12 cellular contexts compared by ENCODE assay signal in the genomic region with DNA sequence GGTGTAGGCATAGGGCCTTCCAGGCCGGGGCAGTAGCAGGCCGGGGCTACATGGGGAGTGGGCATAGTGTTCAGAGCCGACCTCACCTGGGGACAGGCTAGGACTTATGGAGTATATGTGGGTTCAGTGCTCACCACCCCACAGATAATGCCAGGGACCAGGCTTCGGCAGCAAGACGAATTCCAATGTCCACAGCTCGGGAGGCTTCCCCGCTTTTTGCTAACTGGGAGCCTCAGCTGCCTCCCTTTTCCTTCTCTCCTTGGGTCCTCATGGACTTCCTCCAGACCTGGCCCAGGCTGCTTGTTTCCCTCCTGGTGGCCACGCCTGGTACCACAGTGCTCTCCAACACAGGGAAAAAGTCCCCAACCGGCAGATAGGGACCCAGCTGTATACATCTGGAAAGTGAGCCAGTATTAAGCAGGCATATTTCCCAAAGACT. TPM values are rescaled to one million over a fixed set of nuclear protein-coding genes. Genes with fewer than 3 reads are reported as not detected.
DNase-seq lines count a peak whose midpoint lies in the region; ATAC-seq, FAIRE-seq and TF ChIP-seq lines count a peak whose summit lies in the region.
"Had no signal": no experiment of that assay in that cellular context is flagged by ENCODE, and none has a peak within 500 bp of the region (broad histone marks: within the 10 kb centered on the region; RNA-seq: fewer than 3 reads in every experiment).

No MANE protein-coding gene starts in this region.

- BruUV-seq in endothelial cell of umbilical vein (replicated peaks; lab: Mats Ljungman, UMichigan), result no TSS peak

- H3F3A ChIP-seq in smooth muscle cell (ENCODE audit: low read depth), result no peaks in the 10 kb centered on the region

- H3K4me2 ChIP-seq in endothelial cell of umbilical vein (ENCODE audit: insufficient read depth, low read length) (no peak overlapping the region), smooth muscle cell (no peak overlapping the region)

- POLR2A ChIA-PET in endothelial cell of umbilical vein (lab: Charles Lee), result no interaction called here

- H4K20me1 ChIP-seq in endothelial cell of umbilical vein (replicated peaks; ENCODE audit: control insufficient read depth, extremely low read depth, insufficient read depth, low read length) (no peaks in the 10 kb centered on the region), smooth muscle cell (ENCODE audit: low read depth) (no peaks in the 10 kb centered on the region)

- H3K27ac Mint-ChIP-seq in T-helper 17 cell, result no peak overlapping the region
- H3K27ac Mint-ChIP-seq: activated naive CD8-positive, alpha-beta T cell treated with anti-CD3 and anti-CD28 coated beads, Interleukin-2, amount 10 ng/mL, durations not matched to agents 7 days and 5 days had no signal

- FAIRE-seq in endothelial cell of umbilical vein (lab: Jason Lieb, UNC), result no peak

- H3K79me2 ChIP-seq in endothelial cell of umbilical vein (ENCODE audit: control insufficient read depth, insufficient read depth, low read length) (no peaks in the 10 kb centered on the region), smooth muscle cell (ENCODE audit: low read depth) (no peaks in the 10 kb centered on the region)

- H3K9me3 ChIP-seq in endothelial cell of umbilical vein (replicated peaks; ENCODE audit: control insufficient read depth, insufficient read depth, low read length) (no peaks in the 10 kb centered on the region), smooth muscle cell (replicated peaks; ENCODE audit: low read depth) (no peaks in the 10 kb centered on the region), T-helper 17 cell (ENCODE audit: control insufficient read depth, low read length, poor library complexity, severe bottlenecking) (no peaks in the 10 kb centered on the region)

- no peak overlapping the region for H3K4me3 Mint-ChIP-seq in T-helper 17 cell
- H3K4me3 Mint-ChIP-seq: activated naive CD8-positive, alpha-beta T cell treated with anti-CD3 and anti-CD28 coated beads, Interleukin-2, amount 10 ng/mL, durations not matched to agents 7 days and 5 days had no signal

- CTCF ChIA-PET in endothelial cell of umbilical vein (lab: Charles Lee), result interaction anchor here (1.0 to 2.3 kb wide), 2 partner anchors 10 to 30 kb away, joined by 3 to 10 read pairs; no protein-coding TSS in a partner anchor

- H3K4me1 ChIP-seq in endothelial cell of umbilical vein (ENCODE audit: control insufficient read depth, extremely low read depth, insufficient read depth, low read length), result no peaks in the 10 kb centered on the region
- no peaks in the 10 kb centered on the region for H3K4me1 ChIP-seq in smooth muscle cell (ENCODE audit: low read depth)

- peak; percentile 30 to 69 for DNase-seq in NCI-H524 (lab: John Stamatoyannopoulos, UW)
- no peak for DNase-seq in NCI-H524 treated with DMSO at 0.1 percent for 48 hours (lab: John Stamatoyannopoulos, UW)
- peak; percentile 64 for DNase-seq in NCI-H69 (lab: John Stamatoyannopoulos, UW)
- DNase-seq in endothelial cell of umbilical vein (ENCODE audit: low read depth, low spot score), result no peak
- DNase-seq in smooth muscle cell (lab: John Stamatoyannopoulos, UW; ENCODE audit: unreplicated experiment), result no peak
- no peak for DNase-seq in activated naive CD4-positive, alpha-beta T cell treated with Interleukin-2 at 50 U/mL for 16 hours
- DNase-seq in T-helper 17 cell, result no peak
- DNase-seq: activated naive CD8-positive, alpha-beta T cell treated with anti-CD3 and anti-CD28 coated beads, Interleukin-2, amount 10 ng/mL, durations not matched to agents 7 days and 5 days; C1 segment of cervical spinal cord had no signal

- H3K27me3 ChIP-seq in endothelial cell of umbilical vein (ENCODE audit: control insufficient read depth in 2 of 2, insufficient read depth in 2 of 2, low read length in 2 of 2), result peaks cover 0 to 4% of the 10 kb centered on the region in 2 experiments
- peaks cover 5% of the 10 kb centered on the region for H3K27me3 ChIP-seq in smooth muscle cell (ENCODE audit: low read depth)

- ATAC-seq in HG03457 (IDR thresholded peaks at IDR 0.05; ENCODE audit: unreplicated experiment) (no peak), T-helper 17 cell (no peak)

- TF ChIP-seq CTCF in endothelial cell of umbilical vein (IDR thresholded peaks at IDR 0.05; ENCODE audit: extremely low read depth in 1 of 2, insufficient read depth in 1 of 2, low read depth in 1 of 2, low read length in 2 of 2) (peak; percentile 36 to 40), smooth muscle cell (IDR thresholded peaks at IDR 0.05; ENCODE audit: borderline replicate concordance, insufficient read depth, poor library complexity, severe bottlenecking) (peak; percentile 23)

- H3K4me3 ChIP-seq in endothelial cell of umbilical vein (replicated peaks in 1 of 3; ENCODE audit: insufficient read depth in 1 of 3, low read depth in 1 of 3, low read length in 3 of 3) (no peak overlapping the region), smooth muscle cell (no peak overlapping the region)

- no peaks in the 10 kb centered on the region for H3K4me1 Mint-ChIP-seq in T-helper 17 cell
- H3K4me1 Mint-ChIP-seq: activated naive CD8-positive, alpha-beta T cell treated with anti-CD3 and anti-CD28 coated beads, Interleukin-2, amount 10 ng/mL, durations not matched to agents 7 days and 5 days had no signal

- H2AFZ ChIP-seq in endothelial cell of umbilical vein (ENCODE audit: low read depth, low read length), result no peak overlapping the region
- H2AFZ ChIP-seq in smooth muscle cell (ENCODE audit: low read depth), result no peak overlapping the region

- H3K36me3 ChIP-seq in endothelial cell of umbilical vein (ENCODE audit: control insufficient read depth in 2 of 2, extremely low read depth in 1 of 2, insufficient read depth in 2 of 2, low read length in 2 of 2), result no peaks in the 10 kb centered on the region
- no peaks in the 10 kb centered on the region for H3K36me3 ChIP-seq in smooth muscle cell (ENCODE audit: low read depth)

- no peak for TF ChIP-seq POLR2A in endothelial cell of umbilical vein (IDR thresholded peaks at IDR 0.05; ENCODE audit: low read depth, low read length)

- H3K27me3 Mint-ChIP-seq in T-helper 17 cell, result peaks cover 29% of the 10 kb centered on the region

- no peak overlapping the region for H3K9ac ChIP-seq in endothelial cell of umbilical vein (replicated peaks; ENCODE audit: extremely low read depth, insufficient read depth, low read length)
- no peak overlapping the region for H3K9ac ChIP-seq in smooth muscle cell (ENCODE audit: low read depth)

- intact Hi-C loops in endothelial cell of umbilical vein (cut with micrococcal nuclease), result no loop called here

- peaks cover 2% of the 10 kb centered on the region for H3K36me3 Mint-ChIP-seq in T-helper 17 cell (ENCODE audit: low read depth)
- H3K36me3 Mint-ChIP-seq: activated naive CD8-positive, alpha-beta T cell treated with anti-CD3 and anti-CD28 coated beads, Interleukin-2, amount 10 ng/mL, durations not matched to agents 7 days and 5 days had no signal

- no peaks in the 10 kb centered on the region for H3K9me1 ChIP-seq in endothelial cell of umbilical vein (replicated peaks; ENCODE audit: control insufficient read depth, extremely low read depth, insufficient read depth, low read length)

- H3K27ac ChIP-seq in endothelial cell of umbilical vein (ENCODE audit: insufficient read depth, low read depth, low read length) (no peak overlapping the region), smooth muscle cell (ENCODE audit: low read depth) (no peak overlapping the region)

- dilution Hi-C loops in endothelial cell of umbilical vein (cut with MboI; ENCODE audit: extremely low pct_ligation_motif_present, low sequenced_read_pairs), result no loop called here

- 84% methylated on average over 9 of the region's 9 CpGs for WGBS in smooth muscle cell (ENCODE audit: low lambda C conversion rate)

RNA-seq across cellular contexts. Expression of a gene that starts 20.1 kb away (rescaled TPM):
- 1.8 and 4.1 TPM in 2 replicates for total RNA-seq in endothelial cell of umbilical vein
- polyA plus RNA-seq in endothelial cell of umbilical vein, result 2.2 and 2.6 TPM in 2 replicates
- polyA plus RNA-seq in endothelial cell of umbilical vein (2011; cell fraction: cytosol; rRNA removed), result 1.7 and 2.0 TPM in 2 replicates
- polyA plus RNA-seq in endothelial cell of umbilical vein (2011; cell fraction: nucleus; rRNA removed), result 1.4 and 2.9 TPM in 2 replicates
- 3.9 and 4.2 TPM in 2 replicates for polyA plus RNA-seq in endothelial cell of umbilical vein (2012)
- polyA minus RNA-seq in endothelial cell of umbilical vein, result 3.9 and 4.3 TPM in 2 replicates
- 15.4 TPM for polyA minus RNA-seq in endothelial cell of umbilical vein (2011; cell fraction: cytosol; rRNA and poly(A)+ RNA removed)
- 1.3 and 3.6 TPM in 2 replicates for polyA minus RNA-seq in endothelial cell of umbilical vein (2011; cell fraction: nucleus; rRNA and poly(A)+ RNA removed)
- 5.1 and 20.9 TPM in 2 replicates for total RNA-seq in smooth muscle cell
- polyA plus RNA-seq in smooth muscle cell, result 7.0 and 10.3 TPM in 2 replicates
- total RNA-seq in T-helper 17 cell, result under 1 TPM; 0.50 to 0.99 TPM

RNA-seq across cellular contexts. Expression of a gene that starts 47.3 kb away (rescaled TPM):
- not detected in 2 replicates for total RNA-seq in endothelial cell of umbilical vein
- not detected in 2 replicates for polyA plus RNA-seq in endothelial cell of umbilical vein
- not detected in 2 replicates for polyA plus RNA-seq in endothelial cell of umbilical vein (2011; cell fraction: cytosol; rRNA removed)
- polyA plus RNA-seq in endothelial cell of umbilical vein (2011; cell fraction: nucleus; rRNA removed), result not detected in 2 replicates
- polyA plus RNA-seq in endothelial cell of umbilical vein (2012), result not detected in 2 replicates
- polyA minus RNA-seq in endothelial cell of umbilical vein, result not detected in 2 replicates
- polyA minus RNA-seq in endothelial cell of umbilical vein (2011; cell fraction: cytosol; rRNA and poly(A)+ RNA removed), result not detected
- polyA minus RNA-seq in endothelial cell of umbilical vein (2011; cell fraction: nucleus; rRNA and poly(A)+ RNA removed), result not detected in 2 replicates
- not detected in 2 replicates for total RNA-seq in smooth muscle cell
- polyA plus RNA-seq in smooth muscle cell, result not detected in 2 replicates
- total RNA-seq in T-helper 17 cell, result not detected
- total RNA-seq: activated naive CD8-positive, alpha-beta T cell treated with anti-CD3 and anti-CD28 coated beads, Interleukin-2, amount 10 ng/mL, durations not matched to agents 7 days and 5 days; T-helper 1 cell treated with Interleukin-12 subunit alpha and Interleukin-12 subunit beta and Interleukin-4 antibody, amounts not matched to agents 30 ng/mL and 1 ng/mL, for 36 hours; urinary bladder had no signal

RNA-seq across cellular contexts. Expression of a gene that starts 54.6 kb away (rescaled TPM):
- total RNA-seq in endothelial cell of umbilical vein (4.6 and 7.0 TPM in 2 replicates), smooth muscle cell (8.2 and 13.4 TPM in 2 replicates), T-helper 17 cell (10 to 100 TPM; 24.4 to 26.1 TPM)
- polyA plus RNA-seq in endothelial cell of umbilical vein (5.6 and 7.0 TPM in 2 replicates), smooth muscle cell (8.3 and 8.7 TPM in 2 replicates)
- 5.0 and 5.3 TPM in 2 replicates for polyA plus RNA-seq in endothelial cell of umbilical vein (2011; cell fraction: cytosol; rRNA removed)
- polyA plus RNA-seq in endothelial cell of umbilical vein (2011; cell fraction: nucleus; rRNA removed), result 15.8 and 17.6 TPM in 2 replicates
- 3.9 and 5.7 TPM in 2 replicates for polyA plus RNA-seq in endothelial cell of umbilical vein (2012)
- polyA minus RNA-seq in endothelial cell of umbilical vein, result 9.7 and 14.9 TPM in 2 replicates
- 4.3 TPM for polyA minus RNA-seq in endothelial cell of umbilical vein (2011; cell fraction: cytosol; rRNA and poly(A)+ RNA removed)
- polyA minus RNA-seq in endothelial cell of umbilical vein (2011; cell fraction: nucleus; rRNA and poly(A)+ RNA removed), result 7.5 and 9.3 TPM in 2 replicates

RNA-seq across cellular contexts. Expression of a gene that starts 56.0 kb away (rescaled TPM):
- not detected in 2 replicates for total RNA-seq in endothelial cell of umbilical vein
- 0.68 and 1.1 TPM in 2 replicates for polyA plus RNA-seq in endothelial cell of umbilical vein
- 0.26 and 0.55 TPM in 2 replicates for polyA plus RNA-seq in endothelial cell of umbilical vein (2011; cell fraction: cytosol; rRNA removed)
- 0.68 and 0.77 TPM in 2 replicates for polyA plus RNA-seq in endothelial cell of umbilical vein (2011; cell fraction: nucleus; rRNA removed)
- 0.31 and 0.40 TPM in 2 replicates for polyA plus RNA-seq in endothelial cell of umbilical vein (2012)
- polyA minus RNA-seq in endothelial cell of umbilical vein, result 0.34 TPM in 1 of 2 replicates, not detected in the other
- 16.3 TPM for polyA minus RNA-seq in endothelial cell of umbilical vein (2011; cell fraction: cytosol; rRNA and poly(A)+ RNA removed)
- polyA minus RNA-seq in endothelial cell of umbilical vein (2011; cell fraction: nucleus; rRNA and poly(A)+ RNA removed), result 0.34 TPM in 1 of 2 replicates, not detected in the other
- 60.3 and 90.5 TPM in 2 replicates for total RNA-seq in smooth muscle cell
- 71.2 and 90.3 TPM in 2 replicates for polyA plus RNA-seq in smooth muscle cell
- under 1 TPM in 1 of 2 donors, not detected in 1; 0.90 TPM for total RNA-seq in T-helper 17 cell

Comparison
In these comparisons a context has a peak if more than half of its experiments do, and no peak if none do; other contexts are left out.
1. DNase-seq: peak in NCI-H524 (2 of 2) and NCI-H69 (single experiment); none in NCI-H524 treated with DMSO at 0.1 percent for 48 hours (single experiment), endothelial cell of umbilical vein (single experiment), smooth muscle cell (single experiment), activated naive CD4-positive, alpha-beta T cell treated with Interleukin-2 at 50 U/mL for 16 hours (single experiment) and T-helper 17 cell (0 of 3).